ENCODE assay signal across 33 cellular contexts in genomic region chr2:100692906-100693305, GRCh38.
"Had no signal": no experiment of that assay in that cellular context is flagged by ENCODE, and none has a peak within 500 bp of the region (broad histone marks: within the 10 kb centered on the region; RNA-seq: fewer than 3 reads in every experiment).

No MANE protein-coding gene starts in this region.

- H3K27ac ChIP-seq: brain microvascular endothelial cell, epithelial cell of prostate, WERI-Rb-1 had no signal

- ATAC-seq: activated CD4-positive, CD25-positive, alpha-beta regulatory T cell treated with anti-CD3 and anti-CD28 coated beads, Interleukin-2, amount 50 U/mL, for 24 hours; effector memory CD8-positive, alpha-beta T cell; T-helper 17 cell had no signal

- H3K27ac Mint-ChIP-seq: activated B cell treated with CpG ODN at 0.5 μM for 24 hours; activated CD8-positive, alpha-beta T cell treated with anti-CD3 and anti-CD28 coated beads for 36 hours; activated naive CD4-positive, alpha-beta T cell treated with anti-CD3 and anti-CD28 coated beads, Interleukin-2, amount 10 ng/mL, durations not matched to agents 7 days and 5 days; activated naive CD4-positive, alpha-beta T cell treated with anti-CD3 and anti-CD28 coated beads, Interleukin-2, amount 50 U/mL, for 72 hours; activated naive CD8-positive, alpha-beta T cell treated with anti-CD3 and anti-CD28 coated beads, Interleukin-2, amount 10 ng/mL, durations not matched to agents 7 days and 5 days; activated T-helper 1 cell treated with anti-CD3 and anti-CD28 coated beads, Interleukin-12 subunit alpha, Interleukin-12 subunit beta, Interleukin-2, Interleukin-4 antibody, amounts not matched to agents 30 ng/mL and 10 ng/mL and 1 ng/mL, durations not matched to agents 14 hours and 24 hours and 36 hours; activated T-helper 2 cell treated with anti-CD3 and anti-CD28 coated beads, Interferon-gamma antibody, Interleukin-2, Interleukin-4, amounts not matched to agents 10 μg/mL and 5 μg/mL and 100 μg/mL, durations not matched to agents 14 hours and 24 hours and 36 hours; effector memory CD8-positive, alpha-beta T cell; T-helper 17 cell; T-helper 2 cell treated with Interferon-gamma antibody and Interleukin-4, amounts not matched to agents 5 μg/mL and 100 μg/mL, for 36 hours had no signal

- H3K27me3 ChIP-seq: brain microvascular endothelial cell had no signal

- H3K36me3 Mint-ChIP-seq: activated naive CD8-positive, alpha-beta T cell treated with anti-CD3 and anti-CD28 coated beads, Interleukin-2, amount 10 ng/mL, durations not matched to agents 7 days and 5 days had no signal

- H3K27me3 Mint-ChIP-seq: activated CD8-positive, alpha-beta T cell treated with anti-CD3 and anti-CD28 coated beads for 36 hours had no signal

- DNase-seq: activated B cell treated with CpG ODN at 0.5 μM for 24 hours; activated CD4-positive, alpha-beta T cell treated with anti-CD3 and anti-CD28 coated beads for 48 hours; activated CD4-positive, alpha-beta T cell treated with anti-CD3 and anti-CD28 coated beads, Interleukin-2, amount 50 U/mL, for 1 hour; activated CD4-positive, alpha-beta T cell treated with anti-CD3 and anti-CD28 coated beads, Interleukin-2, amount 50 U/mL, for 48 hours; activated effector memory CD4-positive, alpha-beta T cell treated with anti-CD3 and anti-CD28 coated beads, Interleukin-2, amount 50 U/mL, for 16 hours; activated naive CD4-positive, alpha-beta T cell treated with anti-CD3 and anti-CD28 coated beads, Interleukin-2, amount 10 ng/mL, durations not matched to agents 7 days and 5 days; activated naive CD8-positive, alpha-beta T cell treated with anti-CD3 and anti-CD28 coated beads, Interleukin-2, amount 10 ng/mL, durations not matched to agents 7 days and 5 days; activated T-cell treated with anti-CD3 and anti-CD28 coated beads, Interleukin-2, amount 50 U/mL, for 1 hour; activated T-cell treated with anti-CD3 and anti-CD28 coated beads, Interleukin-2, amount 50 U/mL, for 48 hours; anterior cingulate cortex; brain microvascular endothelial cell; cortex of kidney; dermis blood vessel endothelial cell; effector CD4-positive, alpha-beta T cell; effector memory CD8-positive, alpha-beta T cell; foreskin fibroblast; T-helper 1 cell; T-helper 17 cell; T1000; WERI-Rb-1 had no signal

- H3K4me1 Mint-ChIP-seq: activated B cell treated with CpG ODN at 0.5 μM for 24 hours; activated naive CD4-positive, alpha-beta T cell treated with anti-CD3 and anti-CD28 coated beads, Interleukin-2, amount 10 ng/mL, durations not matched to agents 7 days and 5 days; activated naive CD8-positive, alpha-beta T cell treated with anti-CD3 and anti-CD28 coated beads, Interleukin-2, amount 10 ng/mL, durations not matched to agents 7 days and 5 days; central memory CD8-positive, alpha-beta T cell; T-helper 17 cell had no signal

- FAIRE-seq: astrocyte, bronchial epithelial cell, endometrium, endothelial cell of umbilical vein, frontal cortex had no signal

- H3K36me3 ChIP-seq: brain microvascular endothelial cell, WERI-Rb-1 had no signal

- H3K4me3 Mint-ChIP-seq: activated B cell treated with CpG ODN at 0.5 μM for 24 hours; activated CD8-positive, alpha-beta T cell treated with anti-CD3 and anti-CD28 coated beads for 36 hours; activated naive CD4-positive, alpha-beta T cell treated with anti-CD3 and anti-CD28 coated beads, Interleukin-2, amount 10 ng/mL, durations not matched to agents 7 days and 5 days; activated naive CD8-positive, alpha-beta T cell treated with anti-CD3 and anti-CD28 coated beads, Interleukin-2, amount 10 ng/mL, durations not matched to agents 7 days and 5 days; activated T-helper 1 cell treated with anti-CD3 and anti-CD28 coated beads, Interleukin-12 subunit alpha, Interleukin-12 subunit beta, Interleukin-2, Interleukin-4 antibody, amounts not matched to agents 30 ng/mL and 10 ng/mL and 1 ng/mL, durations not matched to agents 14 hours and 24 hours and 36 hours; central memory CD8-positive, alpha-beta T cell; effector memory CD8-positive, alpha-beta T cell; T-helper 17 cell; T-helper 2 cell treated with Interferon-gamma antibody and Interleukin-4, amounts not matched to agents 5 μg/mL and 100 μg/mL, for 36 hours had no signal
